In the genomic region with DNA sequence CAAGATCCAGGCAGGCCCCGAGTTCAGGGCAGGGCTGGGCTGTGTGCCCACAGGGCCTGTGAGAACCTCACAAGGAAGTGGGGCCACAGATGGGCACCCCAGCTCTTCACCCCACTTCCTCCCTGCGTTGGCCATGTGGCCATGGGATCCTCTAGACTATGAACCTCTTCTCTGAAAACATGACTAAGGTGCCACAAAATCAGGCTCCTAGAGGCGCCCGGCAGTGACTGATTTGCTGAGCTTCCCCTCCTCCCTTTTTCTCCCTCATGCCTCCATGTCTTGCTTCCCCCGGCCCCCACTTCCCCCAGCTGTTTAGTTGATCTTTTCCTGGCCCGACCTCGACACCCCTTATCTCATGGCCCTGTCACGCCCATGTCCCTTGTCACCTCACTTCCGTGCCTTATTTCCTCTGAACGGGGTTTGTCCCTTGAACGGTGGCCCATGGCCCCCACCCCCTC, we compare ENCODE assay signal across 18 cellular contexts.
DNase-seq lines count a peak whose midpoint lies in the region; ATAC-seq lines count a peak whose summit lies in the region.
"Had no signal": no experiment of that assay in that cellular context is flagged by ENCODE, and none has a peak within 500 bp of the region (broad histone marks: within the 10 kb centered on the region; RNA-seq: fewer than 3 reads in every experiment).

No MANE protein-coding gene starts in this region.

- H3F3A ChIP-seq in GM23248 (ENCODE audit: insufficient read depth), result no peaks in the 10 kb centered on the region

- H2AFZ ChIP-seq in GM23248, result no peak overlapping the region

- H3K9me2 ChIP-seq in GM23248 (ENCODE audit: insufficient read depth), result no peaks in the 10 kb centered on the region

- no peaks in the 10 kb centered on the region for H3K9me3 Mint-ChIP-seq in central memory CD8-positive, alpha-beta T cell
- no peaks in the 10 kb centered on the region for H3K9me3 Mint-ChIP-seq in naive thymus-derived CD8-positive, alpha-beta T cell
- peaks cover 0 to 2% (median 0%) of the 10 kb centered on the region in 8 donors for H3K9me3 Mint-ChIP-seq in CD4-positive, alpha-beta memory T cell
- H3K9me3 Mint-ChIP-seq: dendritic cell treated with granulocyte-macrophage colony-stimulating factor and Interleukin-4, amounts not matched to agents 40 ng/mL and 50 ng/mL, for 4 days; HFFc6 had no signal

- H3K27ac ChIP-seq in BLaER1 treated with 17β-estradiol and CSF1 and Interleukin-3, amounts not matched to agents 10 nM and 100 nM, result no peak overlapping the region
- H3K27ac ChIP-seq in HUES64 (ENCODE audit: low read depth, low read length) (no peak overlapping the region), GM23248 (no peak overlapping the region)
- no peak overlapping the region for H3K27ac ChIP-seq in CD4-positive, alpha-beta memory T cell (ENCODE audit: low read depth, low read length)
- H3K27ac ChIP-seq: body of pancreas, ovary had no signal

- H3K79me2 ChIP-seq in GM23248 (ENCODE audit: insufficient read depth), result no peaks in the 10 kb centered on the region

- peaks cover 14% of the 10 kb centered on the region for H3K27me3 Mint-ChIP-seq in central memory CD8-positive, alpha-beta T cell
- peaks cover 0 to 9% (median 0%) of the 10 kb centered on the region in 5 donors for H3K27me3 Mint-ChIP-seq in naive thymus-derived CD8-positive, alpha-beta T cell
- peaks cover 10% of the 10 kb centered on the region in 2 donors for H3K27me3 Mint-ChIP-seq in CD4-positive, alpha-beta memory T cell

- CTCF ChIA-PET in CD4-positive, alpha-beta memory T cell (lab: Charles Lee; ENCODE audit: partially characterized antibody), result no interaction called here

- POLR2A ChIA-PET in naive thymus-derived CD8-positive, alpha-beta T cell (lab: Charles Lee), result no interaction called here
- POLR2A ChIA-PET in CD4-positive, alpha-beta memory T cell (lab: Charles Lee; ENCODE audit: partially characterized antibody), result no interaction called here

- H3K4me3 Mint-ChIP-seq in central memory CD8-positive, alpha-beta T cell, result no peak overlapping the region
- H3K4me3 Mint-ChIP-seq in naive thymus-derived CD8-positive, alpha-beta T cell, result peak overlapping the region; percentile 29 to 69 (median 64)
- H3K4me3 Mint-ChIP-seq in CD4-positive, alpha-beta memory T cell, result peak overlapping the region in 2 of 8 donors; percentile 4 to 17
- H3K4me3 Mint-ChIP-seq: HFFc6 had no signal

- in situ Hi-C loops in GM23248 (cut with MboI), result loop anchor here (25.0 kb wide), 2 partner anchors 99 to 274 kb away; no protein-coding TSS in a partner anchor

- peak overlapping the region; percentile 5 for H3K27ac Mint-ChIP-seq in central memory CD8-positive, alpha-beta T cell (ENCODE audit: low read depth)
- H3K27ac Mint-ChIP-seq in naive thymus-derived CD8-positive, alpha-beta T cell, result peak overlapping the region in 9 of 10 donors; percentile 26 to 90 (median 72)
- peak overlapping the region in 3 of 7 donors; percentile 37 to 85 (median 55) for H3K27ac Mint-ChIP-seq in CD4-positive, alpha-beta memory T cell
- H3K27ac Mint-ChIP-seq: dendritic cell treated with granulocyte-macrophage colony-stimulating factor and Interleukin-4, amounts not matched to agents 40 ng/mL and 50 ng/mL, for 4 days; HFFc6 had no signal

- WGBS in HUES64, result 79% methylated on average over 11 of the region's 11 CpGs
- WGBS in GM23248 (ENCODE audit: low coverage in 1 of 2, low lambda C conversion rate in 2 of 2, missing lambda C conversion rate in 2 of 2), 2 experiments, result 61 to 91% methylated on average over 5 to 11 of the region's 11 CpGs

- no peaks in the 10 kb centered on the region for H4K20me1 ChIP-seq in BLaER1 treated with 17β-estradiol and CSF1 and Interleukin-3, amounts not matched to agents 10 nM and 100 nM
- no peaks in the 10 kb centered on the region for H4K20me1 ChIP-seq in GM23248 (ENCODE audit: insufficient read depth)

- peak overlapping the region; percentile 44 to 77 (median 66) for H3K4me2 ChIP-seq in BLaER1 treated with 17β-estradiol and CSF1 and Interleukin-3, amounts not matched to agents 10 nM and 100 nM
- no peak overlapping the region for H3K4me2 ChIP-seq in GM23248 (ENCODE audit: unreplicated experiment)

- H3K4me3 ChIP-seq in BLaER1 treated with 17β-estradiol and CSF1 and Interleukin-3, amounts not matched to agents 10 nM and 100 nM, result peak overlapping the region in 3 of 10 experiments; percentile 26 to 40 (median 36); a peak in 4 of 20 replicates
- peak overlapping the region; percentile 54; the same call in 1 of the 2 replicates for H3K4me3 ChIP-seq in HUES64 (ENCODE audit: low read length)
- no peak overlapping the region for H3K4me3 ChIP-seq in GM23248
- H3K4me3 ChIP-seq in CD4-positive, alpha-beta memory T cell (ENCODE audit: low read length in 2 of 2), result no peak overlapping the region
- H3K4me3 ChIP-seq: body of pancreas, lung, ovary had no signal

- peaks cover 12 to 25% (median 16%) of the 10 kb centered on the region in 10 experiments for H3K4me1 ChIP-seq in BLaER1 treated with 17β-estradiol and CSF1 and Interleukin-3, amounts not matched to agents 10 nM and 100 nM
- peaks cover 5% of the 10 kb centered on the region for H3K4me1 ChIP-seq in HUES64 (ENCODE audit: insufficient read depth, low read length)
- H3K4me1 ChIP-seq in GM23248 (ENCODE audit: insufficient read depth), result no peaks in the 10 kb centered on the region
- no peaks in the 10 kb centered on the region for H3K4me1 ChIP-seq in CD4-positive, alpha-beta memory T cell (ENCODE audit: insufficient read depth, low read length)
- H3K4me1 ChIP-seq: body of pancreas had no signal

- no peak overlapping the region for H3K9ac ChIP-seq in BLaER1 treated with 17β-estradiol and CSF1 and Interleukin-3, amounts not matched to agents 10 nM and 100 nM
- H3K9ac ChIP-seq in HUES64 (ENCODE audit: low read depth, low read length) (no peak overlapping the region; the same call in 1 of the 2 replicates), GM23248 (no peak overlapping the region)

- H3K36me3 ChIP-seq in BLaER1 treated with 17β-estradiol and CSF1 and Interleukin-3, amounts not matched to agents 10 nM and 100 nM, result no peaks in the 10 kb centered on the region
- H3K36me3 ChIP-seq in HUES64 (ENCODE audit: insufficient read depth, low read length), result no peaks in the 10 kb centered on the region
- H3K36me3 ChIP-seq in GM23248 (ENCODE audit: low read depth), result no peaks in the 10 kb centered on the region
- no peaks in the 10 kb centered on the region for H3K36me3 ChIP-seq in CD4-positive, alpha-beta memory T cell (ENCODE audit: insufficient read depth, low read length)
- H3K36me3 ChIP-seq: ovary had no signal

- H3K9me3 ChIP-seq in BLaER1 treated with 17β-estradiol and CSF1 and Interleukin-3, amounts not matched to agents 10 nM and 100 nM (replicated peaks in 1 of 11), result no peaks in the 10 kb centered on the region; a peak in 1 of 22 replicates
- H3K9me3 ChIP-seq in HUES64 (ENCODE audit: insufficient read depth, low read depth, low read length) (no peaks in the 10 kb centered on the region), GM23248 (ENCODE audit: low read depth) (no peaks in the 10 kb centered on the region)
- no peaks in the 10 kb centered on the region for H3K9me3 ChIP-seq in CD4-positive, alpha-beta memory T cell (ENCODE audit: control insufficient read depth in 1 of 2, low read length in 2 of 2)
- H3K9me3 ChIP-seq: body of pancreas, ovary had no signal

- no peak for DNase-seq in central memory CD8-positive, alpha-beta T cell (ENCODE audit: low spot score in 2 of 2)
- peak in 2 of 10 donors; percentile 6 to 14 for DNase-seq in naive thymus-derived CD8-positive, alpha-beta T cell
- no peak for DNase-seq in DMS53 (lab: John Stamatoyannopoulos, UW)
- DNase-seq in GM23248, result no peak
- no peak for DNase-seq in CD4-positive, alpha-beta memory T cell
- DNase-seq: activated CD4-positive, alpha-beta T cell treated with anti-CD3 and anti-CD28 coated beads for 48 hours; activated effector memory CD4-positive, alpha-beta T cell treated with Interleukin-2 at 50 U/mL for 16 hours; body of pancreas; DND-41; HFFc6; NCI-H2081; ovary; RPMI8226 had no signal

- peaks cover 33 to 48% (median 41%) of the 10 kb centered on the region in 11 experiments for H3K27me3 ChIP-seq in BLaER1 treated with 17β-estradiol and CSF1 and Interleukin-3, amounts not matched to agents 10 nM and 100 nM
- peaks cover 47% of the 10 kb centered on the region for H3K27me3 ChIP-seq in HUES64 (ENCODE audit: insufficient read depth, low read length)
- peaks cover 39% of the 10 kb centered on the region for H3K27me3 ChIP-seq in GM23248 (replicated peaks; ENCODE audit: insufficient read depth)
- no peaks in the 10 kb centered on the region for H3K27me3 ChIP-seq in CD4-positive, alpha-beta memory T cell (ENCODE audit: insufficient read depth, low read length)
- H3K27me3 ChIP-seq: ovary had no signal

- intact Hi-C loops in CD4-positive, alpha-beta memory T cell (cut with micrococcal nuclease), result no loop called here

- H3K4me1 Mint-ChIP-seq in central memory CD8-positive, alpha-beta T cell, result peaks cover 20% of the 10 kb centered on the region
- peaks cover 15 to 22% (median 18%) of the 10 kb centered on the region in 4 donors for H3K4me1 Mint-ChIP-seq in naive thymus-derived CD8-positive, alpha-beta T cell
- H3K4me1 Mint-ChIP-seq in CD4-positive, alpha-beta memory T cell, result peaks cover 4 to 10% (median 7%) of the 10 kb centered on the region in 4 donors

- peaks cover 5% of the 10 kb centered on the region for H3K36me3 Mint-ChIP-seq in central memory CD8-positive, alpha-beta T cell (ENCODE audit: insufficient read depth)
- no peaks in the 10 kb centered on the region for H3K36me3 Mint-ChIP-seq in naive thymus-derived CD8-positive, alpha-beta T cell
- H3K36me3 Mint-ChIP-seq in CD4-positive, alpha-beta memory T cell, result no peaks in the 10 kb centered on the region

- peak; percentile 40 for ATAC-seq in central memory CD8-positive, alpha-beta T cell (replicated peaks; ENCODE audit: extremely low read depth, poor library complexity, severe bottlenecking)
- ATAC-seq in naive thymus-derived CD8-positive, alpha-beta T cell, result peak; percentile 33 to 70
- ATAC-seq in HG02759 (IDR thresholded peaks at IDR 0.05; ENCODE audit: unreplicated experiment), result no peak
- ATAC-seq: body of pancreas had no signal
